In genomic region chr1:172120381-172120780, GRCh38 we compare ENCODE assay signal across 25 cellular contexts.
"Had no signal": no experiment of that assay in that cellular context is flagged by ENCODE, and none has a peak within 500 bp of the region (broad histone marks: within the 10 kb centered on the region; RNA-seq: fewer than 3 reads in every experiment).

No MANE protein-coding gene starts in this region.

- H3K27ac ChIP-seq: breast epithelium, Peyer's patch, RWPE1, SJSA1 had no signal

- H3K36me3 ChIP-seq: breast epithelium, Peyer's patch, SJSA1 had no signal

- ATAC-seq: WTC11 had no signal

- H3K27me3 ChIP-seq: breast epithelium, Peyer's patch, SJSA1 had no signal

- H3K4me3 ChIP-seq: breast epithelium, Peyer's patch, SJSA1 had no signal

- DNase-seq: activated CD4-positive, alpha-beta memory T cell treated with anti-CD3 and anti-CD28 coated beads, Interleukin-2, amount 10 ng/mL, durations not matched to agents 7 days and 5 days; activated CD4-positive, alpha-beta T cell treated with anti-CD3 and anti-CD28 coated beads, Interleukin-2, amount 50 U/mL, for 1 hour; activated naive CD4-positive, alpha-beta T cell treated with anti-CD3 and anti-CD28 coated beads, Interleukin-2, amount 50 U/mL, for 16 hours; activated naive CD8-positive, alpha-beta T cell treated with anti-CD3 and anti-CD28 coated beads, Interleukin-2, amount 10 ng/mL, durations not matched to agents 7 days and 5 days; activated T-cell treated with anti-CD3 and anti-CD28 coated beads for 4 hours; activated T-cell treated with anti-CD3 and anti-CD28 coated beads, Interleukin-2, amount 50 U/mL, for 48 hours; aorta; caudate nucleus; KG1; NCI-H1048; NCI-H146; NCI-H187 treated with DMSO at 0.1 percent for 48 hours; NCI-H2081 treated with DMSO at 0.1 percent for 48 hours; NCI-H2171 treated with DMSO at 0.1 percent for 48 hours; NCI-H226; NCI-H526 treated with DMSO at 0.1 percent for 48 hours; NCI-H82; Peyer's patch; Right ventricle myocardium superior; SW 1271 had no signal

- H3K9me3 Mint-ChIP-seq: activated T-helper 2 cell treated with anti-CD3 and anti-CD28 coated beads, Interferon-gamma antibody, Interleukin-2, Interleukin-4, amounts not matched to agents 10 μg/mL and 5 μg/mL and 100 μg/mL, durations not matched to agents 14 hours and 24 hours and 36 hours had no signal

- H3K4me3 Mint-ChIP-seq: activated CD4-positive, alpha-beta memory T cell treated with anti-CD3 and anti-CD28 coated beads, Interleukin-2, amount 10 ng/mL, durations not matched to agents 7 days and 5 days; activated naive CD8-positive, alpha-beta T cell treated with anti-CD3 and anti-CD28 coated beads, Interleukin-2, amount 10 ng/mL, durations not matched to agents 7 days and 5 days; WTC11 had no signal

- H3K9me3 ChIP-seq: breast epithelium, Peyer's patch, SJSA1 had no signal

- H3K27ac Mint-ChIP-seq: activated CD4-positive, alpha-beta memory T cell treated with anti-CD3 and anti-CD28 coated beads, Interleukin-2, amount 10 ng/mL, durations not matched to agents 7 days and 5 days; activated naive CD8-positive, alpha-beta T cell treated with anti-CD3 and anti-CD28 coated beads, Interleukin-2, amount 10 ng/mL, durations not matched to agents 7 days and 5 days; activated T-helper 2 cell treated with anti-CD3 and anti-CD28 coated beads, Interferon-gamma antibody, Interleukin-2, Interleukin-4, amounts not matched to agents 10 μg/mL and 5 μg/mL and 100 μg/mL, durations not matched to agents 14 hours and 24 hours and 36 hours; WTC11 had no signal

- H3K27me3 Mint-ChIP-seq: activated CD4-positive, alpha-beta memory T cell treated with anti-CD3 and anti-CD28 coated beads, Interleukin-2, amount 10 ng/mL, durations not matched to agents 7 days and 5 days; activated naive CD8-positive, alpha-beta T cell treated with anti-CD3 and anti-CD28 coated beads, Interleukin-2, amount 10 ng/mL, durations not matched to agents 7 days and 5 days had no signal

- H3K4me1 ChIP-seq: breast epithelium, Peyer's patch, SJSA1 had no signal

- H3K36me3 Mint-ChIP-seq: WTC11 had no signal
